In genomic region chr17:47935961-47936360, GRCh38 we compare ENCODE assay signal across 1 cellular context.
TF ChIP-seq lines count a peak whose summit lies in the region.

No MANE protein-coding gene starts in this region.

TF ChIP-seq in K562, 482 proteins besides CTCF, POLR2A, EP300 and RAD21 (continued from another document and continues in another):
- no peak for TF ChIP-seq CUX1 (CRISPR knock-in tag; IDR thresholded peaks at IDR 0.05)
- no peak for TF ChIP-seq CLOCK (CRISPR knock-in tag; IDR thresholded peaks at IDR 0.05; ENCODE audit: borderline replicate concordance)
- TF ChIP-seq ZNF274 (IDR thresholded peaks at IDR 0.05; ENCODE audit: borderline replicate concordance, low read depth, low read length): no peak
- TF ChIP-seq SMARCA4 (IDR thresholded peaks at IDR 0.05): peak; percentile 77
- no peak for TF ChIP-seq PKNOX1 (IDR thresholded peaks at IDR 0.05)
- TF ChIP-seq SMARCE1 (IDR thresholded peaks at IDR 0.05): peak; percentile 56; the same call in 1 of the 2 replicates
- no peak for TF ChIP-seq XRCC3 (IDR thresholded peaks at IDR 0.05)
- peak; percentile 46; the same call in 1 of the 2 replicates for TF ChIP-seq LEF1 (IDR thresholded peaks at IDR 0.05)
- no peak for TF ChIP-seq DDX20 (tag; IDR thresholded peaks at IDR 0.05; ENCODE audit: low read depth)
- TF ChIP-seq PHTF2 (CRISPR knock-in tag; IDR thresholded peaks at IDR 0.05): no peak
- TF ChIP-seq ZKSCAN3 (CRISPR knock-in tag; IDR thresholded peaks at IDR 0.05): no peak
- no peak for TF ChIP-seq HNRNPK (IDR thresholded peaks at IDR 0.05; ENCODE audit: low read depth, low read length, poor library complexity, severe bottlenecking)
- TF ChIP-seq NFATC3 (IDR thresholded peaks at IDR 0.05): no peak
- TF ChIP-seq TARDBP (IDR thresholded peaks at IDR 0.05): no peak
- no peak for TF ChIP-seq HNRNPL (IDR thresholded peaks at IDR 0.05; ENCODE audit: low read depth, low read length)
- peak; percentile 89 for TF ChIP-seq CBFA2T3 (IDR thresholded peaks at IDR 0.05)
- no peak for TF ChIP-seq MXI1 (IDR thresholded peaks at IDR 0.05; ENCODE audit: low read depth, low read length)
- no peak for TF ChIP-seq SMARCC2 (IDR thresholded peaks at IDR 0.05; ENCODE audit: low read depth)
- TF ChIP-seq SAP30 (IDR thresholded peaks at IDR 0.05; ENCODE audit: borderline replicate concordance, insufficient read depth, low read depth, low read length, poor library complexity, severe bottlenecking): no peak
- no peak for TF ChIP-seq MEIS2 (IDR thresholded peaks at IDR 0.05; ENCODE audit: partially characterized antibody)
- TF ChIP-seq ZNF778 (CRISPR knock-in tag; IDR thresholded peaks at IDR 0.05): no peak
- no peak for TF ChIP-seq RBM39 (optimal IDR thresholded peaks at IDR 0.05; ENCODE audit: low read depth, low read length)
- no peak for TF ChIP-seq MAFK (IDR thresholded peaks at IDR 0.05; ENCODE audit: low read length)
- TF ChIP-seq CBFA2T2 (conservative IDR thresholded peaks at IDR 0.05): peak; percentile 75
- 0 out of 2 replicates have a peak, but pooled peaks have one; percentile 29 for TF ChIP-seq ZKSCAN1 (IDR thresholded peaks at IDR 0.05; ENCODE audit: low read depth, low read length)
- TF ChIP-seq, protein P1, sequence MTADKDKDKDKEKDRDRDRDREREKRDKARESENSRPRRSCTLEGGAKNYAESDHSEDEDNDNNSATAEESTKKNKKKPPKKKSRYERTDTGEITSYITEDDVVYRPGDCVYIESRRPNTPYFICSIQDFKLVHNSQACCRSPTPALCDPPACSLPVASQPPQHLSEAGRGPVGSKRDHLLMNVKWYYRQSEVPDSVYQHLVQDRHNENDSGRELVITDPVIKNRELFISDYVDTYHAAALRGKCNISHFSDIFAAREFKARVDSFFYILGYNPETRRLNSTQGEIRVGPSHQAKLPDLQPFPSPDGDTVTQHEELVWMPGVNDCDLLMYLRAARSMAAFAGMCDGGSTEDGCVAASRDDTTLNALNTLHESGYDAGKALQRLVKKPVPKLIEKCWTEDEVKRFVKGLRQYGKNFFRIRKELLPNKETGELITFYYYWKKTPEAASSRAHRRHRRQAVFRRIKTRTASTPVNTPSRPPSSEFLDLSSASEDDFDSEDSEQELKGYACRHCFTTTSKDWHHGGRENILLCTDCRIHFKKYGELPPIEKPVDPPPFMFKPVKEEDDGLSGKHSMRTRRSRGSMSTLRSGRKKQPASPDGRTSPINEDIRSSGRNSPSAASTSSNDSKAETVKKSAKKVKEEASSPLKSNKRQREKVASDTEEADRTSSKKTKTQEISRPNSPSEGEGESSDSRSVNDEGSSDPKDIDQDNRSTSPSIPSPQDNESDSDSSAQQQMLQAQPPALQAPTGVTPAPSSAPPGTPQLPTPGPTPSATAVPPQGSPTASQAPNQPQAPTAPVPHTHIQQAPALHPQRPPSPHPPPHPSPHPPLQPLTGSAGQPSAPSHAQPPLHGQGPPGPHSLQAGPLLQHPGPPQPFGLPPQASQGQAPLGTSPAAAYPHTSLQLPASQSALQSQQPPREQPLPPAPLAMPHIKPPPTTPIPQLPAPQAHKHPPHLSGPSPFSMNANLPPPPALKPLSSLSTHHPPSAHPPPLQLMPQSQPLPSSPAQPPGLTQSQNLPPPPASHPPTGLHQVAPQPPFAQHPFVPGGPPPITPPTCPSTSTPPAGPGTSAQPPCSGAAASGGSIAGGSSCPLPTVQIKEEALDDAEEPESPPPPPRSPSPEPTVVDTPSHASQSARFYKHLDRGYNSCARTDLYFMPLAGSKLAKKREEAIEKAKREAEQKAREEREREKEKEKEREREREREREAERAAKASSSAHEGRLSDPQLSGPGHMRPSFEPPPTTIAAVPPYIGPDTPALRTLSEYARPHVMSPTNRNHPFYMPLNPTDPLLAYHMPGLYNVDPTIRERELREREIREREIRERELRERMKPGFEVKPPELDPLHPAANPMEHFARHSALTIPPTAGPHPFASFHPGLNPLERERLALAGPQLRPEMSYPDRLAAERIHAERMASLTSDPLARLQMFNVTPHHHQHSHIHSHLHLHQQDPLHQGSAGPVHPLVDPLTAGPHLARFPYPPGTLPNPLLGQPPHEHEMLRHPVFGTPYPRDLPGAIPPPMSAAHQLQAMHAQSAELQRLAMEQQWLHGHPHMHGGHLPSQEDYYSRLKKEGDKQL (CRISPR knock-in tag; IDR thresholded peaks at IDR 0.05; ENCODE audit: borderline replicate concordance): no peak
- TF ChIP-seq EZH2 (IDR thresholded peaks at IDR 0.05; ENCODE audit: borderline replicate concordance, low read depth, low read length): no peak
- TF ChIP-seq, protein P2, sequence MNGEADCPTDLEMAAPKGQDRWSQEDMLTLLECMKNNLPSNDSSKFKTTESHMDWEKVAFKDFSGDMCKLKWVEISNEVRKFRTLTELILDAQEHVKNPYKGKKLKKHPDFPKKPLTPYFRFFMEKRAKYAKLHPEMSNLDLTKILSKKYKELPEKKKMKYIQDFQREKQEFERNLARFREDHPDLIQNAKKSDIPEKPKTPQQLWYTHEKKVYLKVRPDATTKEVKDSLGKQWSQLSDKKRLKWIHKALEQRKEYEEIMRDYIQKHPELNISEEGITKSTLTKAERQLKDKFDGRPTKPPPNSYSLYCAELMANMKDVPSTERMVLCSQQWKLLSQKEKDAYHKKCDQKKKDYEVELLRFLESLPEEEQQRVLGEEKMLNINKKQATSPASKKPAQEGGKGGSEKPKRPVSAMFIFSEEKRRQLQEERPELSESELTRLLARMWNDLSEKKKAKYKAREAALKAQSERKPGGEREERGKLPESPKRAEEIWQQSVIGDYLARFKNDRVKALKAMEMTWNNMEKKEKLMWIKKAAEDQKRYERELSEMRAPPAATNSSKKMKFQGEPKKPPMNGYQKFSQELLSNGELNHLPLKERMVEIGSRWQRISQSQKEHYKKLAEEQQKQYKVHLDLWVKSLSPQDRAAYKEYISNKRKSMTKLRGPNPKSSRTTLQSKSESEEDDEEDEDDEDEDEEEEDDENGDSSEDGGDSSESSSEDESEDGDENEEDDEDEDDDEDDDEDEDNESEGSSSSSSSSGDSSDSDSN (IDR thresholded peaks at IDR 0.05; ENCODE audit: borderline replicate concordance in 1 of 2, low read depth in 2 of 2, low read length in 2 of 2): no peak
- no peak for TF ChIP-seq POLR2AphosphoS2 (IDR thresholded peaks at IDR 0.05; ENCODE audit: low read length)
- no peak for TF ChIP-seq HDAC8 (tag; IDR thresholded peaks at IDR 0.05)
- TF ChIP-seq, protein P3, sequence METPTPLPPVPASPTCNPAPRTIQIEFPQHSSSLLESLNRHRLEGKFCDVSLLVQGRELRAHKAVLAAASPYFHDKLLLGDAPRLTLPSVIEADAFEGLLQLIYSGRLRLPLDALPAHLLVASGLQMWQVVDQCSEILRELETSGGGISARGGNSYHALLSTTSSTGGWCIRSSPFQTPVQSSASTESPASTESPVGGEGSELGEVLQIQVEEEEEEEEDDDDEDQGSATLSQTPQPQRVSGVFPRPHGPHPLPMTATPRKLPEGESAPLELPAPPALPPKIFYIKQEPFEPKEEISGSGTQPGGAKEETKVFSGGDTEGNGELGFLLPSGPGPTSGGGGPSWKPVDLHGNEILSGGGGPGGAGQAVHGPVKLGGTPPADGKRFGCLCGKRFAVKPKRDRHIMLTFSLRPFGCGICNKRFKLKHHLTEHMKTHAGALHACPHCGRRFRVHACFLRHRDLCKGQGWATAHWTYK (CRISPR knock-in tag; IDR thresholded peaks at IDR 0.05): no peak
- no peak for TF ChIP-seq BACH1 (tag; IDR thresholded peaks at IDR 0.05)
- 0 out of 4 replicates have a peak, but pooled peaks of 1 of the 2 experiments have one; percentile 19 for TF ChIP-seq KDM1A (IDR thresholded peaks at IDR 0.05)
- TF ChIP-seq NCOA4 (IDR thresholded peaks at IDR 0.05; ENCODE audit: partially characterized antibody): no peak
- no peak for TF ChIP-seq NUFIP1 (IDR thresholded peaks at IDR 0.05; ENCODE audit: partially characterized antibody)
- no peak for TF ChIP-seq MCM3 (IDR thresholded peaks at IDR 0.05)
- no peak for TF ChIP-seq C11orf30 (IDR thresholded peaks at IDR 0.05; ENCODE audit: low read depth)
- peak; percentile 41; the same call in 1 of the 2 replicates for TF ChIP-seq STAT5A (IDR thresholded peaks at IDR 0.05; ENCODE audit: borderline replicate concordance, low read length)
- no peak for TF ChIP-seq ZNF184 (CRISPR knock-in tag; IDR thresholded peaks at IDR 0.05)
- TF ChIP-seq TAL1 (IDR thresholded peaks at IDR 0.05): peak; percentile 61
- TF ChIP-seq HDAC2 (IDR thresholded peaks at IDR 0.05): 0 out of 2 replicates have a peak, but pooled peaks have one; percentile 23
- TF ChIP-seq TCF7 (IDR thresholded peaks at IDR 0.05; ENCODE audit: borderline replicate concordance): peak; percentile 94; the same call in 1 of the 2 replicates
- no peak for TF ChIP-seq ZNF699 (CRISPR knock-in tag; IDR thresholded peaks at IDR 0.05; ENCODE audit: insufficient replicate concordance)
- TF ChIP-seq HINFP (tag; conservative IDR thresholded peaks at IDR 0.05; ENCODE audit: low read depth): no peak
- 0 out of 2 replicates have a peak, but pooled peaks have one; percentile 13 for TF ChIP-seq GATAD2B (IDR thresholded peaks at IDR 0.05; ENCODE audit: borderline replicate concordance)
- TF ChIP-seq MCM7 (IDR thresholded peaks at IDR 0.05): no peak
- no peak for TF ChIP-seq NFE2L1 (tag; IDR thresholded peaks at IDR 0.05; ENCODE audit: borderline replicate concordance, low read depth)
- peak in 1 of 3 experiments; percentile 46 for TF ChIP-seq YY1 (IDR thresholded peaks at IDR 0.05; ENCODE audit: borderline replicate concordance in 1 of 3, control insufficient read depth in 1 of 3, extremely low read depth in 1 of 3, insufficient read depth in 3 of 3, insufficient read length in 1 of 3, insufficient replicate concordance in 2 of 3, low read depth in 1 of 3, low read length in 2 of 3)
- TF ChIP-seq TCFL5 (CRISPR knock-in tag; conservative IDR thresholded peaks at IDR 0.05): no peak
